15 cellular contexts compared by ENCODE assay signal in genomic region chr6:11848852-11849731, GRCh38.
DNase-seq lines count a peak whose midpoint lies in the region; ATAC-seq, FAIRE-seq and TF ChIP-seq lines count a peak whose summit lies in the region.
"Had no signal": no experiment of that assay in that cellular context is flagged by ENCODE, and none has a peak within 500 bp of the region (broad histone marks: within the 10 kb centered on the region; RNA-seq: fewer than 3 reads in every experiment).

No MANE protein-coding gene starts in this region.

- H3K36me3 ChIP-seq in small intestine (ENCODE audit: control insufficient read depth in 2 of 2, insufficient read depth in 2 of 2, low read length in 2 of 2) = no peaks in the 10 kb centered on the region

- no peaks in the 10 kb centered on the region for H3K36me3 Mint-ChIP-seq in mesothelial cell of epicardium

- H3K4me1 Mint-ChIP-seq in mesothelial cell of epicardium = peaks cover 13% of the 10 kb centered on the region

- no peaks in the 10 kb centered on the region for H3K27me3 ChIP-seq in small intestine (ENCODE audit: control insufficient read depth in 2 of 2, insufficient read depth in 2 of 2, low read length in 2 of 2)

- TF ChIP-seq CTCF in cardiac fibroblast (IDR thresholded peaks at IDR 0.05; ENCODE audit: low read depth, low read length) (no peak), mesothelial cell of epicardium (IDR thresholded peaks at IDR 0.05; ENCODE audit: unreplicated experiment) (no peak)

- H3K9me3 ChIP-seq in small intestine (ENCODE audit: control insufficient read depth, low read depth) = no peaks in the 10 kb centered on the region
- H3K9me3 ChIP-seq: A549 had no signal

- no peaks in the 10 kb centered on the region for H3K9me3 Mint-ChIP-seq in mesothelial cell of epicardium

- H3K4me3 Mint-ChIP-seq in mesothelial cell of epicardium = no peak overlapping the region

- no peak overlapping the region for H3K4me3 ChIP-seq in cardiac fibroblast (replicated peaks in 1 of 2; ENCODE audit: low read depth in 2 of 2, low read length in 2 of 2)
- no peak overlapping the region for H3K4me3 ChIP-seq in small intestine (ENCODE audit: low read depth in 1 of 2, low read length in 2 of 2)
- H3K4me3 ChIP-seq: A549 had no signal

- no peak overlapping the region for H3K27ac ChIP-seq in small intestine (ENCODE audit: low read depth in 1 of 2, low read length in 1 of 2)
- H3K27ac ChIP-seq: A549, epithelial cell of prostate had no signal

- no peaks in the 10 kb centered on the region for H3K4me1 ChIP-seq in small intestine (ENCODE audit: control insufficient read depth in 2 of 2, insufficient read depth in 1 of 2, low read depth in 1 of 2, low read length in 1 of 2)

- H3K27ac Mint-ChIP-seq in mesothelial cell of epicardium = no peak overlapping the region

- H3K27me3 Mint-ChIP-seq in mesothelial cell of epicardium (ENCODE audit: low read depth) = no peaks in the 10 kb centered on the region

- DNase-seq in NCI-H748 (lab: John Stamatoyannopoulos, UW; ENCODE audit: unreplicated experiment) = peak; percentile 22
- DNase-seq in NCI-H748 treated with DMSO at 0.1 percent for 48 hours (lab: John Stamatoyannopoulos, UW) = no peak
- DNase-seq in NCI-H226 = peak; percentile 71
- peak; percentile 39 to 41 for DNase-seq in cardiac fibroblast (ENCODE audit: low read depth in 2 of 2)
- peak; percentile 5 for DNase-seq in small intestine
- no peak for DNase-seq in mesothelial cell of epicardium (ENCODE audit: low spot score in 2 of 2, unreplicated experiment in 2 of 2)
- DNase-seq: activated CD4-positive, alpha-beta T cell treated with anti-CD3 and anti-CD28 coated beads, Interleukin-2, amount 50 U/mL, for 1 hour; NCI-H1048; OCI-M1; stimulated activated CD4-positive, alpha-beta T cell treated with anti-CD3 and anti-CD28 coated beads, Interleukin-1b, Interleukin-23, amount 100 ng/mL, for 48 hours had no signal

- 54 to 75% (median 63%) methylated on average over 2 of the region's 2 CpGs for WGBS in small intestine, 3 donors

- ATAC-seq in GM21786 (IDR thresholded peaks at IDR 0.05; ENCODE audit: unreplicated experiment) (no peak), HG03442 (IDR thresholded peaks at IDR 0.05; ENCODE audit: unreplicated experiment) (no peak)
- ATAC-seq: A549 had no signal

- FAIRE-seq in small intestine (lab: Jason Lieb, UNC) = no peak
- FAIRE-seq: A549, D721Med had no signal

Comparison
In these comparisons a context has a peak if more than half of its experiments do, and no peak if none do; other contexts are left out.
1. DNase-seq: peak in NCI-H748 (single experiment), NCI-H226 (single experiment), cardiac fibroblast (2 of 2) and small intestine (single experiment); none in NCI-H748 treated with DMSO at 0.1 percent for 48 hours (single experiment) and mesothelial cell of epicardium (0 of 2).